1 cellular context compared by ENCODE assay signal in the genomic region with DNA sequence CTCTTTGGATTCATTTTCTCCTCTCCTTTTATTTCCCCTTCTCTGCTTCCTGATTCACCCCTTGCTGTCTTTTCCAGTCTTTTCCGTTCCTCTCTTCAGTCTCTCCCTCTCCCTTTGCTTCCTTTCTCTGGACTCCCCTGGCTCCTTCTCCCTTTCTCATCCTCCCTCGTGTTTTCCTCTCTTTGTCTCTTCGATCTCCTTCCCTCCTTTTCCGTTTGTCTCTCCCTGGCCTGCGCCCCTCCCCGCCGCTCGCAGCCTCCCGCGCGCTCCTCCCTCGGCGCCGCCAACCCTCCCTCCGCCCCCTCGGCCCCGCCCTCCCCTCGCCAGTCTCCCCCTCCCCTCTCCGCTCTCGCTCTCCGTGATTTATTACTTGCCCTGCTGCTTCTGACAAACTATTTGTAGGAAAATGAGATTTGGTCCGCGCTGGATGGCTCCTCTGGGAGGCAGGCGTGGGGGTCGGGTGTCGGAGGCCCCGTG.
TF ChIP-seq lines count a peak whose summit lies in the region.

No MANE protein-coding gene starts in this region.

TF ChIP-seq in HEK293, 187 proteins besides CTCF, POLR2A, EP300 and RAD21 (continued from another document):
- TF ChIP-seq, protein P1, sequence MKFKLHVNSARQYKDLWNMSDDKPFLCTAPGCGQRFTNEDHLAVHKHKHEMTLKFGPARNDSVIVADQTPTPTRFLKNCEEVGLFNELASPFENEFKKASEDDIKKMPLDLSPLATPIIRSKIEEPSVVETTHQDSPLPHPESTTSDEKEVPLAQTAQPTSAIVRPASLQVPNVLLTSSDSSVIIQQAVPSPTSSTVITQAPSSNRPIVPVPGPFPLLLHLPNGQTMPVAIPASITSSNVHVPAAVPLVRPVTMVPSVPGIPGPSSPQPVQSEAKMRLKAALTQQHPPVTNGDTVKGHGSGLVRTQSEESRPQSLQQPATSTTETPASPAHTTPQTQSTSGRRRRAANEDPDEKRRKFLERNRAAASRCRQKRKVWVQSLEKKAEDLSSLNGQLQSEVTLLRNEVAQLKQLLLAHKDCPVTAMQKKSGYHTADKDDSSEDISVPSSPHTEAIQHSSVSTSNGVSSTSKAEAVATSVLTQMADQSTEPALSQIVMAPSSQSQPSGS (tag by site-specific recombination; IDR thresholded peaks at IDR 0.05; ENCODE audit: low read depth), result no peak
- TF ChIP-seq ZNF501 (tag by site-specific recombination; IDR thresholded peaks at IDR 0.05), result no peak
- TF ChIP-seq ZNF843 (tag by site-specific recombination; IDR thresholded peaks at IDR 0.05), result no peak
- TF ChIP-seq, protein P2, sequence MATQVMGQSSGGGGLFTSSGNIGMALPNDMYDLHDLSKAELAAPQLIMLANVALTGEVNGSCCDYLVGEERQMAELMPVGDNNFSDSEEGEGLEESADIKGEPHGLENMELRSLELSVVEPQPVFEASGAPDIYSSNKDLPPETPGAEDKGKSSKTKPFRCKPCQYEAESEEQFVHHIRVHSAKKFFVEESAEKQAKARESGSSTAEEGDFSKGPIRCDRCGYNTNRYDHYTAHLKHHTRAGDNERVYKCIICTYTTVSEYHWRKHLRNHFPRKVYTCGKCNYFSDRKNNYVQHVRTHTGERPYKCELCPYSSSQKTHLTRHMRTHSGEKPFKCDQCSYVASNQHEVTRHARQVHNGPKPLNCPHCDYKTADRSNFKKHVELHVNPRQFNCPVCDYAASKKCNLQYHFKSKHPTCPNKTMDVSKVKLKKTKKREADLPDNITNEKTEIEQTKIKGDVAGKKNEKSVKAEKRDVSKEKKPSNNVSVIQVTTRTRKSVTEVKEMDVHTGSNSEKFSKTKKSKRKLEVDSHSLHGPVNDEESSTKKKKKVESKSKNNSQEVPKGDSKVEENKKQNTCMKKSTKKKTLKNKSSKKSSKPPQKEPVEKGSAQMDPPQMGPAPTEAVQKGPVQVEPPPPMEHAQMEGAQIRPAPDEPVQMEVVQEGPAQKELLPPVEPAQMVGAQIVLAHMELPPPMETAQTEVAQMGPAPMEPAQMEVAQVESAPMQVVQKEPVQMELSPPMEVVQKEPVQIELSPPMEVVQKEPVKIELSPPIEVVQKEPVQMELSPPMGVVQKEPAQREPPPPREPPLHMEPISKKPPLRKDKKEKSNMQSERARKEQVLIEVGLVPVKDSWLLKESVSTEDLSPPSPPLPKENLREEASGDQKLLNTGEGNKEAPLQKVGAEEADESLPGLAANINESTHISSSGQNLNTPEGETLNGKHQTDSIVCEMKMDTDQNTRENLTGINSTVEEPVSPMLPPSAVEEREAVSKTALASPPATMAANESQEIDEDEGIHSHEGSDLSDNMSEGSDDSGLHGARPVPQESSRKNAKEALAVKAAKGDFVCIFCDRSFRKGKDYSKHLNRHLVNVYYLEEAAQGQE (tag by site-specific recombination; IDR thresholded peaks at IDR 0.05), result no peak
- TF ChIP-seq ZFP37 (tag by site-specific recombination; IDR thresholded peaks at IDR 0.05), result no peak
- no peak for TF ChIP-seq EGR2 (tag by site-specific recombination; IDR thresholded peaks at IDR 0.05; ENCODE audit: low read depth)
- TF ChIP-seq OVOL3 (tag by site-specific recombination; IDR thresholded peaks at IDR 0.05), result no peak
- no peak for TF ChIP-seq ZNF830 (tag by site-specific recombination; IDR thresholded peaks at IDR 0.05; ENCODE audit: low read depth)
- TF ChIP-seq, protein P3, sequence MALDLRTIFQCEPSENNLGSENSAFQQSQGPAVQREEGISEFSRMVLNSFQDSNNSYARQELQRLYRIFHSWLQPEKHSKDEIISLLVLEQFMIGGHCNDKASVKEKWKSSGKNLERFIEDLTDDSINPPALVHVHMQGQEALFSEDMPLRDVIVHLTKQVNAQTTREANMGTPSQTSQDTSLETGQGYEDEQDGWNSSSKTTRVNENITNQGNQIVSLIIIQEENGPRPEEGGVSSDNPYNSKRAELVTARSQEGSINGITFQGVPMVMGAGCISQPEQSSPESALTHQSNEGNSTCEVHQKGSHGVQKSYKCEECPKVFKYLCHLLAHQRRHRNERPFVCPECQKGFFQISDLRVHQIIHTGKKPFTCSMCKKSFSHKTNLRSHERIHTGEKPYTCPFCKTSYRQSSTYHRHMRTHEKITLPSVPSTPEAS (tag by site-specific recombination; IDR thresholded peaks at IDR 0.05), result 0 out of 2 replicates have a peak, but pooled peaks have one; percentile 36
- peak; percentile 46; the same call in 1 of the 2 replicates for TF ChIP-seq ZNF341 (tag by site-specific recombination; IDR thresholded peaks at IDR 0.05; ENCODE audit: low read depth)
- TF ChIP-seq ZNF621 (tag by site-specific recombination; IDR thresholded peaks at IDR 0.05), result no peak
- peak; percentile 92 for TF ChIP-seq PRDM1 (tag by site-specific recombination; IDR thresholded peaks at IDR 0.05)
- no peak for TF ChIP-seq ZNF155 (tag by site-specific recombination; IDR thresholded peaks at IDR 0.05)
- no peak for TF ChIP-seq ZNF677 (tag by site-specific recombination; IDR thresholded peaks at IDR 0.05)
- no peak for TF ChIP-seq ZSCAN30 (tag by site-specific recombination; IDR thresholded peaks at IDR 0.05)
- TF ChIP-seq ZBTB48 (tag by site-specific recombination; IDR thresholded peaks at IDR 0.05), result no peak
- TF ChIP-seq ZNF776 (tag by site-specific recombination; IDR thresholded peaks at IDR 0.05; ENCODE audit: borderline replicate concordance), result no peak
- TF ChIP-seq REPIN1 (tag by site-specific recombination; IDR thresholded peaks at IDR 0.05; ENCODE audit: low read depth), result no peak
- no peak for TF ChIP-seq ZNF248 (tag by site-specific recombination; IDR thresholded peaks at IDR 0.05)
- TF ChIP-seq, protein P4, sequence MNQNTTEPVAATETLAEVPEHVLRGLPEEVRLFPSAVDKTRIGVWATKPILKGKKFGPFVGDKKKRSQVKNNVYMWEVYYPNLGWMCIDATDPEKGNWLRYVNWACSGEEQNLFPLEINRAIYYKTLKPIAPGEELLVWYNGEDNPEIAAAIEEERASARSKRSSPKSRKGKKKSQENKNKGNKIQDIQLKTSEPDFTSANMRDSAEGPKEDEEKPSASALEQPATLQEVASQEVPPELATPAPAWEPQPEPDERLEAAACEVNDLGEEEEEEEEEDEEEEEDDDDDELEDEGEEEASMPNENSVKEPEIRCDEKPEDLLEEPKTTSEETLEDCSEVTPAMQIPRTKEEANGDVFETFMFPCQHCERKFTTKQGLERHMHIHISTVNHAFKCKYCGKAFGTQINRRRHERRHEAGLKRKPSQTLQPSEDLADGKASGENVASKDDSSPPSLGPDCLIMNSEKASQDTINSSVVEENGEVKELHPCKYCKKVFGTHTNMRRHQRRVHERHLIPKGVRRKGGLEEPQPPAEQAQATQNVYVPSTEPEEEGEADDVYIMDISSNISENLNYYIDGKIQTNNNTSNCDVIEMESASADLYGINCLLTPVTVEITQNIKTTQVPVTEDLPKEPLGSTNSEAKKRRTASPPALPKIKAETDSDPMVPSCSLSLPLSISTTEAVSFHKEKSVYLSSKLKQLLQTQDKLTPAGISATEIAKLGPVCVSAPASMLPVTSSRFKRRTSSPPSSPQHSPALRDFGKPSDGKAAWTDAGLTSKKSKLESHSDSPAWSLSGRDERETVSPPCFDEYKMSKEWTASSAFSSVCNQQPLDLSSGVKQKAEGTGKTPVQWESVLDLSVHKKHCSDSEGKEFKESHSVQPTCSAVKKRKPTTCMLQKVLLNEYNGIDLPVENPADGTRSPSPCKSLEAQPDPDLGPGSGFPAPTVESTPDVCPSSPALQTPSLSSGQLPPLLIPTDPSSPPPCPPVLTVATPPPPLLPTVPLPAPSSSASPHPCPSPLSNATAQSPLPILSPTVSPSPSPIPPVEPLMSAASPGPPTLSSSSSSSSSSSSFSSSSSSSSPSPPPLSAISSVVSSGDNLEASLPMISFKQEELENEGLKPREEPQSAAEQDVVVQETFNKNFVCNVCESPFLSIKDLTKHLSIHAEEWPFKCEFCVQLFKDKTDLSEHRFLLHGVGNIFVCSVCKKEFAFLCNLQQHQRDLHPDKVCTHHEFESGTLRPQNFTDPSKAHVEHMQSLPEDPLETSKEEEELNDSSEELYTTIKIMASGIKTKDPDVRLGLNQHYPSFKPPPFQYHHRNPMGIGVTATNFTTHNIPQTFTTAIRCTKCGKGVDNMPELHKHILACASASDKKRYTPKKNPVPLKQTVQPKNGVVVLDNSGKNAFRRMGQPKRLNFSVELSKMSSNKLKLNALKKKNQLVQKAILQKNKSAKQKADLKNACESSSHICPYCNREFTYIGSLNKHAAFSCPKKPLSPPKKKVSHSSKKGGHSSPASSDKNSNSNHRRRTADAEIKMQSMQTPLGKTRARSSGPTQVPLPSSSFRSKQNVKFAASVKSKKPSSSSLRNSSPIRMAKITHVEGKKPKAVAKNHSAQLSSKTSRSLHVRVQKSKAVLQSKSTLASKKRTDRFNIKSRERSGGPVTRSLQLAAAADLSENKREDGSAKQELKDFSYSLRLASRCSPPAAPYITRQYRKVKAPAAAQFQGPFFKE (tag by site-specific recombination; IDR thresholded peaks at IDR 0.05; ENCODE audit: borderline replicate concordance), result no peak
- TF ChIP-seq KLF8 (tag by site-specific recombination; IDR thresholded peaks at IDR 0.05), result 0 out of 2 replicates have a peak, but pooled peaks have one; percentile 14
- TF ChIP-seq ZNF157 (tag by site-specific recombination; IDR thresholded peaks at IDR 0.05), result no peak
- TF ChIP-seq ZNF302 (tag by site-specific recombination; IDR thresholded peaks at IDR 0.05; ENCODE audit: low read depth), result no peak
- TF ChIP-seq ZNF707 (tag by site-specific recombination; IDR thresholded peaks at IDR 0.05), result no peak
- no peak for TF ChIP-seq ZIC2 (tag by site-specific recombination; IDR thresholded peaks at IDR 0.05)
- no peak for TF ChIP-seq ZNF311 (tag by site-specific recombination; IDR thresholded peaks at IDR 0.05; ENCODE audit: borderline replicate concordance)
- TF ChIP-seq, protein P5, sequence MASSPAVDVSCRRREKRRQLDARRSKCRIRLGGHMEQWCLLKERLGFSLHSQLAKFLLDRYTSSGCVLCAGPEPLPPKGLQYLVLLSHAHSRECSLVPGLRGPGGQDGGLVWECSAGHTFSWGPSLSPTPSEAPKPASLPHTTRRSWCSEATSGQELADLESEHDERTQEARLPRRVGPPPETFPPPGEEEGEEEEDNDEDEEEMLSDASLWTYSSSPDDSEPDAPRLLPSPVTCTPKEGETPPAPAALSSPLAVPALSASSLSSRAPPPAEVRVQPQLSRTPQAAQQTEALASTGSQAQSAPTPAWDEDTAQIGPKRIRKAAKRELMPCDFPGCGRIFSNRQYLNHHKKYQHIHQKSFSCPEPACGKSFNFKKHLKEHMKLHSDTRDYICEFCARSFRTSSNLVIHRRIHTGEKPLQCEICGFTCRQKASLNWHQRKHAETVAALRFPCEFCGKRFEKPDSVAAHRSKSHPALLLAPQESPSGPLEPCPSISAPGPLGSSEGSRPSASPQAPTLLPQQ (tag by site-specific recombination; IDR thresholded peaks at IDR 0.05), result no peak
- TF ChIP-seq ZNF404 (tag by site-specific recombination; IDR thresholded peaks at IDR 0.05), result no peak
- no peak for TF ChIP-seq KLF1 (tag by site-specific recombination; IDR thresholded peaks at IDR 0.05)
- TF ChIP-seq KLF16 (tag by site-specific recombination; IDR thresholded peaks at IDR 0.05), result no peak
- no peak for TF ChIP-seq GFI1B (tag by site-specific recombination; IDR thresholded peaks at IDR 0.05)
- TF ChIP-seq SP3 (tag by site-specific recombination; IDR thresholded peaks at IDR 0.05), result peak; percentile 17; the same call in 1 of the 2 replicates
- TF ChIP-seq ZNF660 (tag by site-specific recombination; IDR thresholded peaks at IDR 0.05), result 0 out of 2 replicates have a peak, but pooled peaks have one; percentile 32
- TF ChIP-seq, protein P6, sequence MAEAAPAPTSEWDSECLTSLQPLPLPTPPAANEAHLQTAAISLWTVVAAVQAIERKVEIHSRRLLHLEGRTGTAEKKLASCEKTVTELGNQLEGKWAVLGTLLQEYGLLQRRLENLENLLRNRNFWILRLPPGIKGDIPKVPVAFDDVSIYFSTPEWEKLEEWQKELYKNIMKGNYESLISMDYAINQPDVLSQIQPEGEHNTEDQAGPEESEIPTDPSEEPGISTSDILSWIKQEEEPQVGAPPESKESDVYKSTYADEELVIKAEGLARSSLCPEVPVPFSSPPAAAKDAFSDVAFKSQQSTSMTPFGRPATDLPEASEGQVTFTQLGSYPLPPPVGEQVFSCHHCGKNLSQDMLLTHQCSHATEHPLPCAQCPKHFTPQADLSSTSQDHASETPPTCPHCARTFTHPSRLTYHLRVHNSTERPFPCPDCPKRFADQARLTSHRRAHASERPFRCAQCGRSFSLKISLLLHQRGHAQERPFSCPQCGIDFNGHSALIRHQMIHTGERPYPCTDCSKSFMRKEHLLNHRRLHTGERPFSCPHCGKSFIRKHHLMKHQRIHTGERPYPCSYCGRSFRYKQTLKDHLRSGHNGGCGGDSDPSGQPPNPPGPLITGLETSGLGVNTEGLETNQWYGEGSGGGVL (tag by site-specific recombination; IDR thresholded peaks at IDR 0.05), result peak; percentile 59
- TF ChIP-seq ZNF354C (tag by site-specific recombination; IDR thresholded peaks at IDR 0.05; ENCODE audit: borderline replicate concordance, low read depth), result no peak
- TF ChIP-seq, protein P7, sequence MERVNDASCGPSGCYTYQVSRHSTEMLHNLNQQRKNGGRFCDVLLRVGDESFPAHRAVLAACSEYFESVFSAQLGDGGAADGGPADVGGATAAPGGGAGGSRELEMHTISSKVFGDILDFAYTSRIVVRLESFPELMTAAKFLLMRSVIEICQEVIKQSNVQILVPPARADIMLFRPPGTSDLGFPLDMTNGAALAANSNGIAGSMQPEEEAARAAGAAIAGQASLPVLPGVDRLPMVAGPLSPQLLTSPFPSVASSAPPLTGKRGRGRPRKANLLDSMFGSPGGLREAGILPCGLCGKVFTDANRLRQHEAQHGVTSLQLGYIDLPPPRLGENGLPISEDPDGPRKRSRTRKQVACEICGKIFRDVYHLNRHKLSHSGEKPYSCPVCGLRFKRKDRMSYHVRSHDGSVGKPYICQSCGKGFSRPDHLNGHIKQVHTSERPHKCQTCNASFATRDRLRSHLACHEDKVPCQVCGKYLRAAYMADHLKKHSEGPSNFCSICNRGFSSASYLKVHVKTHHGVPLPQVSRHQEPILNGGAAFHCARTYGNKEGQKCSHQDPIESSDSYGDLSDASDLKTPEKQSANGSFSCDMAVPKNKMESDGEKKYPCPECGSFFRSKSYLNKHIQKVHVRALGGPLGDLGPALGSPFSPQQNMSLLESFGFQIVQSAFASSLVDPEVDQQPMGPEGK (tag by site-specific recombination; IDR thresholded peaks at IDR 0.05), result no peak
